1 cellular context compared by ENCODE assay signal in the genomic region with DNA sequence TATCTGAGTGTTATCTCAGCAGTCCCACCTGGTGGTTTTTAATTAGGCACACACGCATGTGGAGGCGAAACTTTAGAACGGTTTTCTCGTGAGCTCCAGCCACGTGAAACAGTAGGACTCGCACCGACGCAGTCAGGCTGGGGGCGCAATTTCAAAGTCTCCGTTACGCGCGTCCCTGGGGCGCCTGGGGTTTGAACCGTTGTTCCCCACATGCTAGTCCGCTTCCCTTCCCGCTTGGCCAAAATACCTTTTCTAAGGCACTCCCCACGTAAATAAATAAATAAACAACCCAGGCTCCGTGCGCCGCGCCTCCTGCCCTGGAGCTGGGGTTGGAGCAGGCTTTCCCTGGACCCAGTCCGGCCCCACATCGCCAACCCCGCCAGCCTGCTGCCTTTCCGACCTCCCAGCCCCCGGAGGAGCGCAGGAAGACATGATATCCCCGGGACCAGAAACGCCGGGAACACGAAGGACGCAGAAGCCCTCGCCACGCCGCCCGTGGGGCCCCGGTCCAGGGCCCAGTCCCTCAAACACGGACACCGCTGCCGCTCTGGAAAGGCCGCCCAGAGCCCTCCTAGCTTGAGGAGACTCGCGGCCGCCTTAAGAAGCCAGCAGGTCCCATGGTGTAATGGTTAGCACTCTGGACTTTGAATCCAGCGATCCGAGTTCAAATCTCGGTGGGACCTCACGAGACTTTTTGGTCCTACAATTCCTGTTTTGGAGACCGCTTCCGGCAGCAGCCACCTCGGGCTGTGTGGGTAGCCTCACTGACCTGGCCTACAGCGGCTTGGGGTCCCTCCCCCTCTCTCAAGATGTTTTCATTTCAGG.
TF ChIP-seq lines count a peak whose summit lies in the region.

No MANE protein-coding gene starts in this region.

TF ChIP-seq in GM12878, 131 proteins besides CTCF, POLR2A, EP300 and RAD21 (continued from another document and continues in another):
- TF ChIP-seq, protein P1, sequence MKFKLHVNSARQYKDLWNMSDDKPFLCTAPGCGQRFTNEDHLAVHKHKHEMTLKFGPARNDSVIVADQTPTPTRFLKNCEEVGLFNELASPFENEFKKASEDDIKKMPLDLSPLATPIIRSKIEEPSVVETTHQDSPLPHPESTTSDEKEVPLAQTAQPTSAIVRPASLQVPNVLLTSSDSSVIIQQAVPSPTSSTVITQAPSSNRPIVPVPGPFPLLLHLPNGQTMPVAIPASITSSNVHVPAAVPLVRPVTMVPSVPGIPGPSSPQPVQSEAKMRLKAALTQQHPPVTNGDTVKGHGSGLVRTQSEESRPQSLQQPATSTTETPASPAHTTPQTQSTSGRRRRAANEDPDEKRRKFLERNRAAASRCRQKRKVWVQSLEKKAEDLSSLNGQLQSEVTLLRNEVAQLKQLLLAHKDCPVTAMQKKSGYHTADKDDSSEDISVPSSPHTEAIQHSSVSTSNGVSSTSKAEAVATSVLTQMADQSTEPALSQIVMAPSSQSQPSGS (IDR thresholded peaks at IDR 0.05; ENCODE audit: low read length): no peak; the same call in none of the 2 replicates
- TF ChIP-seq HDAC6 (IDR thresholded peaks at IDR 0.05; ENCODE audit: unreplicated experiment) (no peak), ETV6 (conservative IDR thresholded peaks at IDR 0.05 in 1 of 2, IDR thresholded peaks at IDR 0.05 in 1 of 2; ENCODE audit: borderline replicate concordance in 1 of 2, low read depth in 1 of 2) (peak in 1 of 2 experiments; percentile 55; a peak in 1 of 4 replicates), CBFB (IDR thresholded peaks at IDR 0.05; ENCODE audit: low read depth) (peak; percentile 73), ZSCAN29 (IDR thresholded peaks at IDR 0.05) (peak; percentile 90; the same call in 1 of the 2 replicates), YBX1 (IDR thresholded peaks at IDR 0.05) (no peak), PML (IDR thresholded peaks at IDR 0.05; ENCODE audit: low read length) (peak; percentile 68; the same call in 1 of the 2 replicates), NBN (IDR thresholded peaks at IDR 0.05) (peak; percentile 25), ATF3 (IDR thresholded peaks at IDR 0.05; ENCODE audit: borderline replicate concordance, extremely low read depth, low read depth, low read length) (no peak), NR2C1 (IDR thresholded peaks at IDR 0.05) (no peak), ZNF687 (IDR thresholded peaks at IDR 0.05) (peak; percentile 96), E2F8 (IDR thresholded peaks at IDR 0.05; ENCODE audit: low read depth, partially characterized antibody) (no peak), SMARCA5 (IDR thresholded peaks at IDR 0.05) (peak; percentile 97), MLLT1 (IDR thresholded peaks at IDR 0.05) (0 out of 2 replicates have a peak, but pooled peaks have one; percentile 61), SPI1 (IDR thresholded peaks at IDR 0.05; ENCODE audit: borderline replicate concordance, insufficient read depth, low read depth, low read length) (peak; percentile 5; the same call in 1 of the 2 replicates), USF1 (IDR thresholded peaks at IDR 0.05; ENCODE audit: borderline replicate concordance, extremely low read length, insufficient read depth, low read depth, low read length) (no peak), PAX5 (IDR thresholded peaks at IDR 0.05; ENCODE audit: borderline replicate concordance, low read depth, low read length) (0 out of 2 replicates have a peak, but pooled peaks have one; percentile 7), POLR2AphosphoS2 (IDR thresholded peaks at IDR 0.05; ENCODE audit: low read depth, low read length) (peak; percentile 48; the same call in 1 of the 2 replicates), CHD2 (IDR thresholded peaks at IDR 0.05; ENCODE audit: borderline replicate concordance, low read depth, low read length) (no peak), NR2F1 (conservative IDR thresholded peaks at IDR 0.05) (peak; percentile 76), ZNF217 (IDR thresholded peaks at IDR 0.05) (peak; percentile 71), MXI1 (IDR thresholded peaks at IDR 0.05; ENCODE audit: low read depth, low read length) (peak; percentile 97), CREB1 (IDR thresholded peaks at IDR 0.05; ENCODE audit: low read depth) (peak; percentile 57), STAT1 (conservative IDR thresholded peaks at IDR 0.05) (no peak; the same call in none of the 2 replicates), KAT2A (conservative IDR thresholded peaks at IDR 0.05; ENCODE audit: control insufficient read depth, low read depth, low read length) (no peak), MYB (IDR thresholded peaks at IDR 0.05; ENCODE audit: borderline replicate concordance, low read depth, low read length) (peak; percentile 74), BRCA1 (IDR thresholded peaks at IDR 0.05; ENCODE audit: low read depth, low read length) (no peak), FOXM1 (IDR thresholded peaks at IDR 0.05; ENCODE audit: low read depth, low read length) (peak; percentile 63), STAT3 (IDR thresholded peaks at IDR 0.05; ENCODE audit: low read depth, low read length) (no peak), MAX (IDR thresholded peaks at IDR 0.05; ENCODE audit: low read depth, low read length) (peak; percentile 90), RB1 (IDR thresholded peaks at IDR 0.05; ENCODE audit: borderline replicate concordance) (peak; percentile 82), KDM1A (IDR thresholded peaks at IDR 0.05; ENCODE audit: borderline replicate concordance) (no peak), RUNX3 (IDR thresholded peaks at IDR 0.05; ENCODE audit: low read length) (peak; percentile 85), ESRRA (IDR thresholded peaks at IDR 0.05; ENCODE audit: low read length) (0 out of 2 replicates have a peak, but pooled peaks have one; percentile 74), ATF7 (IDR thresholded peaks at IDR 0.05; ENCODE audit: low read depth) (no peak; the same call in 1 of the 2 replicates), ZBED1 (IDR thresholded peaks at IDR 0.05; ENCODE audit: borderline replicate concordance) (peak; percentile 67), POU2F2 (IDR thresholded peaks at IDR 0.05; ENCODE audit: borderline replicate concordance, low read depth, low read length) (0 out of 3 replicates have a peak, but pooled peaks have one; percentile 1), ELK1 (IDR thresholded peaks at IDR 0.05; ENCODE audit: low read depth, low read length) (peak; percentile 98), EED (IDR thresholded peaks at IDR 0.05; ENCODE audit: low read depth) (peak; percentile 39)
- TF ChIP-seq, protein P2, sequence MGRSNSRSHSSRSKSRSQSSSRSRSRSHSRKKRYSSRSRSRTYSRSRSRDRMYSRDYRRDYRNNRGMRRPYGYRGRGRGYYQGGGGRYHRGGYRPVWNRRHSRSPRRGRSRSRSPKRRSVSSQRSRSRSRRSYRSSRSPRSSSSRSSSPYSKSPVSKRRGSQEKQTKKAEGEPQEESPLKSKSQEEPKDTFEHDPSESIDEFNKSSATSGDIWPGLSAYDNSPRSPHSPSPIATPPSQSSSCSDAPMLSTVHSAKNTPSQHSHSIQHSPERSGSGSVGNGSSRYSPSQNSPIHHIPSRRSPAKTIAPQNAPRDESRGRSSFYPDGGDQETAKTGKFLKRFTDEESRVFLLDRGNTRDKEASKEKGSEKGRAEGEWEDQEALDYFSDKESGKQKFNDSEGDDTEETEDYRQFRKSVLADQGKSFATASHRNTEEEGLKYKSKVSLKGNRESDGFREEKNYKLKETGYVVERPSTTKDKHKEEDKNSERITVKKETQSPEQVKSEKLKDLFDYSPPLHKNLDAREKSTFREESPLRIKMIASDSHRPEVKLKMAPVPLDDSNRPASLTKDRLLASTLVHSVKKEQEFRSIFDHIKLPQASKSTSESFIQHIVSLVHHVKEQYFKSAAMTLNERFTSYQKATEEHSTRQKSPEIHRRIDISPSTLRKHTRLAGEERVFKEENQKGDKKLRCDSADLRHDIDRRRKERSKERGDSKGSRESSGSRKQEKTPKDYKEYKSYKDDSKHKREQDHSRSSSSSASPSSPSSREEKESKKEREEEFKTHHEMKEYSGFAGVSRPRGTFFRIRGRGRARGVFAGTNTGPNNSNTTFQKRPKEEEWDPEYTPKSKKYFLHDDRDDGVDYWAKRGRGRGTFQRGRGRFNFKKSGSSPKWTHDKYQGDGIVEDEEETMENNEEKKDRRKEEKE (IDR thresholded peaks at IDR 0.05): no peak
- TF ChIP-seq, protein P3, sequence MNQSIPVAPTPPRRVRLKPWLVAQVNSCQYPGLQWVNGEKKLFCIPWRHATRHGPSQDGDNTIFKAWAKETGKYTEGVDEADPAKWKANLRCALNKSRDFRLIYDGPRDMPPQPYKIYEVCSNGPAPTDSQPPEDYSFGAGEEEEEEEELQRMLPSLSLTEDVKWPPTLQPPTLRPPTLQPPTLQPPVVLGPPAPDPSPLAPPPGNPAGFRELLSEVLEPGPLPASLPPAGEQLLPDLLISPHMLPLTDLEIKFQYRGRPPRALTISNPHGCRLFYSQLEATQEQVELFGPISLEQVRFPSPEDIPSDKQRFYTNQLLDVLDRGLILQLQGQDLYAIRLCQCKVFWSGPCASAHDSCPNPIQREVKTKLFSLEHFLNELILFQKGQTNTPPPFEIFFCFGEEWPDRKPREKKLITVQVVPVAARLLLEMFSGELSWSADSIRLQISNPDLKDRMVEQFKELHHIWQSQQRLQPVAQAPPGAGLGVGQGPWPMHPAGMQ (IDR thresholded peaks at IDR 0.05; ENCODE audit: borderline replicate concordance): 0 out of 2 replicates have a peak, but pooled peaks have one; percentile 16
